In the genomic region with DNA sequence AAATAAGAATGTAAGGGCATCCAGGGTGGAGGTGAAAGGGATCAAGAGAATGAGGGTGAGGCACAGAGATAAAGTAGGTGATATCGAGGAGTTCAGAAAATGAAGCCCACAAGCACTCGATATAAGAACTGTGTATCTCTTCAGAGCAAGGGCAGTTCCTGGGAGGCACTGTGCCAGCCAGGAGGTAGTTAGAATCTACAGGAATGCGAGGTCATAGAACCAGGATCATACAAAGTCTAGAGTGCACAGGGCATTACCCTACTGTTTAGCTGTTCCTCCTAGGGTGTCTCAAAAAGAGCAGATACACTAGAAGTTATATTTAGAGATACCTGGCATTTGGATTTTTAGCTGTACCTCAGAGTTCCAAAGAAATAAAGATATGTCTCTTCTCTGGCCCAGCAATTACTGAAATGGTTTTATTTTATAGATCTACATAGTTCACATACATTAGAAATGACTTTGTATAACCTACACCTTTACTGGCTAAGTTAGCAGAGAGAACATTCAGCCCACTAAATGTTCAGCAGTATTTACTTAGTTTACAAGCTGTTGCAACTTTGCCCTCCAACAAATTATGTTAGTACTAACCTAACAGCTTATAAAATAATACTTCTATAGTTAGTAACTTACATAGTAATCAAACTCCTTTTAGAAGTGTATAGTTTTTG, we compare ENCODE assay signal across 24 cellular contexts. TPM values are rescaled to one million over a fixed set of nuclear protein-coding genes. Genes with fewer than 3 reads are reported as not detected.
DNase-seq lines count a peak whose midpoint lies in the region; ATAC-seq, FAIRE-seq and TF ChIP-seq lines count a peak whose summit lies in the region.
"Had no signal": no experiment of that assay in that cellular context is flagged by ENCODE, and none has a peak within 500 bp of the region (broad histone marks: within the 10 kb centered on the region; RNA-seq: fewer than 3 reads in every experiment).

No MANE protein-coding gene starts in this region.

- FAIRE-seq in pancreas (lab: Jason Lieb, UNC) = no peak
- FAIRE-seq: G401.6, islet of Langerhans had no signal

- 19 to 34% methylated on average over 3 of the region's 3 CpGs for WGBS in pancreas, 2 donors
- WGBS in prostate gland = 67% methylated on average over 3 of the region's 3 CpGs

- TF ChIP-seq CTCF in pancreas (IDR thresholded peaks at IDR 0.05) (no peak), prostate gland (IDR thresholded peaks at IDR 0.05) (no peak)

- intact Hi-C loops in pancreas (cut with DNase I) = no loop called here
- intact Hi-C loops in prostate gland (cut with DNase I) = no loop called here

- no peaks in the 10 kb centered on the region for H3K9me3 ChIP-seq in pancreas
- no peaks in the 10 kb centered on the region for H3K9me3 ChIP-seq in prostate gland

- H3K36me3 ChIP-seq in pancreas = no peaks in the 10 kb centered on the region
- H3K36me3 ChIP-seq in prostate gland = no peaks in the 10 kb centered on the region
- H3K36me3 ChIP-seq: neural progenitor cell had no signal

- H3K27me3 ChIP-seq in pancreas = no peaks in the 10 kb centered on the region
- no peaks in the 10 kb centered on the region for H3K27me3 ChIP-seq in prostate gland (replicated peaks; ENCODE audit: insufficient read depth)
- H3K27me3 ChIP-seq: neural progenitor cell had no signal

- DNase-seq in AG08396 (ENCODE audit: low spot score) (peak; percentile 15), NCI-H226 (peak; percentile 74), epithelial cell of prostate (ENCODE audit: low read depth, low spot score) (no peak), pancreas (peak in 3 of 6 donors; percentile 16 to 61 (median 32)), cerebellar cortex (ENCODE audit: low spot score) (no peak), COLO829 (ENCODE audit: low spot score) (no peak), prostate gland (ENCODE audit: low spot score) (no peak), HEK293T (ENCODE audit: extremely low spot score) (no peak)
- DNase-seq: AML-193, cerebellar nuclear complex, head of caudate nucleus, NCI-H1048, NCI-H2029, retina had no signal

- CTCF ChIA-PET in HEK293T (lab: Yijun Ruan, JAX) = no interaction called here

- TF ChIP-seq POLR2A in prostate gland (IDR thresholded peaks at IDR 0.05) = no peak

- POLR2A ChIA-PET in HEK293T (lab: Yijun Ruan, JAX) = no interaction called here

- H3K4me3 ChIP-seq in pancreas (no peak overlapping the region), prostate gland (no peak overlapping the region)
- H3K4me3 ChIP-seq: neural progenitor cell had no signal

- ATAC-seq in pancreas = peak in 3 of 4 donors; percentile 67 to 88 (median 76)

- H3K4me1 ChIP-seq in pancreas (no peaks in the 10 kb centered on the region), prostate gland (replicated peaks) (no peaks in the 10 kb centered on the region)
- H3K4me1 ChIP-seq: neural progenitor cell had no signal

- H3K27ac ChIP-seq in epithelial cell of prostate (peak overlapping the region; percentile 9), pancreas (no peak overlapping the region), prostate gland (peak overlapping the region in 1 of 2 donors; percentile 2)
- H3K27ac ChIP-seq: KMS-11, neural progenitor cell had no signal

TF ChIP-seq in HEK293T, 16 proteins besides CTCF, POLR2A, EP300 and RAD21:
- TF ChIP-seq ELF4 (IDR thresholded peaks at IDR 0.05) (no peak), FOXM1 (IDR thresholded peaks at IDR 0.05; ENCODE audit: borderline replicate concordance) (no peak), ZNF384 (IDR thresholded peaks at IDR 0.05) (no peak), HDGF (IDR thresholded peaks at IDR 0.05; ENCODE audit: borderline replicate concordance) (no peak)
- TF ChIP-seq, protein P1, sequence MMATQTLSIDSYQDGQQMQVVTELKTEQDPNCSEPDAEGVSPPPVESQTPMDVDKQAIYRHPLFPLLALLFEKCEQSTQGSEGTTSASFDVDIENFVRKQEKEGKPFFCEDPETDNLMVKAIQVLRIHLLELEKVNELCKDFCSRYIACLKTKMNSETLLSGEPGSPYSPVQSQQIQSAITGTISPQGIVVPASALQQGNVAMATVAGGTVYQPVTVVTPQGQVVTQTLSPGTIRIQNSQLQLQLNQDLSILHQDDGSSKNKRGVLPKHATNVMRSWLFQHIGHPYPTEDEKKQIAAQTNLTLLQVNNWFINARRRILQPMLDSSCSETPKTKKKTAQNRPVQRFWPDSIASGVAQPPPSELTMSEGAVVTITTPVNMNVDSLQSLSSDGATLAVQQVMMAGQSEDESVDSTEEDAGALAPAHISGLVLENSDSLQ (IDR thresholded peaks at IDR 0.05) = no peak

RNA-seq across cellular contexts. Expression of gene OVAAL, which starts 1.6 kb away (rescaled TPM):
- total RNA-seq in pancreas = not detected
- polyA plus RNA-seq in pancreas = not detected
- total RNA-seq in prostate gland = under 1 TPM in 1 of 2 donors, not detected in 1; 0.62 TPM
- total RNA-seq: activated T-helper 2 cell treated with anti-CD3 and anti-CD28 coated beads, Interferon-gamma antibody, Interleukin-2, Interleukin-4, amounts not matched to agents 10 μg/mL and 5 μg/mL and 100 μg/mL, durations not matched to agents 14 hours and 24 hours and 36 hours; mesothelial cell of epicardium; NCI-H460; T-helper 2 cell treated with Interferon-gamma antibody and Interleukin-4, amounts not matched to agents 100 ng/mL and 5 ng/mL, for 36 hours had no signal
- polyA plus RNA-seq: adipose tissue, urinary bladder had no signal

RNA-seq across cellular contexts. Expression of gene ACBD6, which starts 58.0 kb away (rescaled TPM):
- total RNA-seq in pancreas (10 to 100 TPM; 15.0 to 20.7 (median 16.2) TPM), prostate gland (10 to 100 TPM; 41.9 to 50.0 TPM)
- 10 to 100 TPM; 23.0 to 25.1 TPM for polyA plus RNA-seq in pancreas

Comparison
In these comparisons a context has a peak if more than half of its experiments do, and no peak if none do; other contexts are left out.
1. DNase-seq: peak in AG08396 (single experiment) and NCI-H226 (single experiment); none in epithelial cell of prostate (single experiment), cerebellar cortex (single experiment), COLO829 (single experiment), prostate gland (single experiment) and HEK293T (single experiment).